2 cellular contexts compared by ENCODE assay signal in genomic region chr22:37273126-37273845, GRCh38.
A peak's percentile ranks its signal among the peaks of the same experiment; 100 is the strongest.
TF ChIP-seq lines count a peak whose summit lies in the region.

No MANE protein-coding gene starts in this region.

TF ChIP-seq in HCT116, 20 proteins besides CTCF, POLR2A, EP300 and RAD21:
- TF ChIP-seq JUND (IDR thresholded peaks at IDR 0.05) (peak; percentile 56; the same call in 1 of the 2 replicates), CEBPB (IDR thresholded peaks at IDR 0.05; ENCODE audit: low read depth) (no peak), CBX3 (IDR thresholded peaks at IDR 0.05; ENCODE audit: low read depth) (no peak), FOSL1 (IDR thresholded peaks at IDR 0.05; ENCODE audit: low read depth) (peak; percentile 50; the same call in 1 of the 2 replicates), SP1 (IDR thresholded peaks at IDR 0.05; ENCODE audit: low read depth) (peak; percentile 68)
- TF ChIP-seq, protein P1, sequence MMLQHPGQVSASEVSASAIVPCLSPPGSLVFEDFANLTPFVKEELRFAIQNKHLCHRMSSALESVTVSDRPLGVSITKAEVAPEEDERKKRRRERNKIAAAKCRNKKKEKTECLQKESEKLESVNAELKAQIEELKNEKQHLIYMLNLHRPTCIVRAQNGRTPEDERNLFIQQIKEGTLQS (IDR thresholded peaks at IDR 0.05), result no peak
- TF ChIP-seq, protein P2, sequence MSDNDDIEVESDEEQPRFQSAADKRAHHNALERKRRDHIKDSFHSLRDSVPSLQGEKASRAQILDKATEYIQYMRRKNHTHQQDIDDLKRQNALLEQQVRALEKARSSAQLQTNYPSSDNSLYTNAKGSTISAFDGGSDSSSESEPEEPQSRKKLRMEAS (IDR thresholded peaks at IDR 0.05), result peak; percentile 23; the same call in 1 of the 2 replicates

TF ChIP-seq in HepG2, 621 proteins besides CTCF, POLR2A, EP300 and RAD21:
- peak; percentile 43; the same call in 1 of the 2 replicates for TF ChIP-seq ZNF770 (CRISPR knock-in tag; IDR thresholded peaks at IDR 0.05)
- TF ChIP-seq ISX (CRISPR knock-in tag; conservative IDR thresholded peaks at IDR 0.05), result no peak
- no peak for TF ChIP-seq ZNF276 (CRISPR knock-in tag; IDR thresholded peaks at IDR 0.05; ENCODE audit: low read depth)
- TF ChIP-seq ZNF629 (CRISPR knock-in tag; conservative IDR thresholded peaks at IDR 0.05), result 0 out of 2 replicates have a peak, but pooled peaks have one; percentile 9
- TF ChIP-seq FOXK2 (IDR thresholded peaks at IDR 0.05), result no peak
- TF ChIP-seq ZFYVE20 (CRISPR knock-in tag; IDR thresholded peaks at IDR 0.05; ENCODE audit: borderline replicate concordance, low read depth), result no peak
- no peak for TF ChIP-seq HHEX (CRISPR knock-in tag; IDR thresholded peaks at IDR 0.05)
- 0 out of 2 replicates have a peak, but pooled peaks have one; percentile 29 for TF ChIP-seq PRDM15 (CRISPR knock-in tag; IDR thresholded peaks at IDR 0.05)
- no peak for TF ChIP-seq ZNF792 (CRISPR knock-in tag; IDR thresholded peaks at IDR 0.05)
